8 cellular contexts compared by ENCODE assay signal in genomic region chr6:155530219-155530834, GRCh38.
DNase-seq lines count a peak whose midpoint lies in the region; ATAC-seq, FAIRE-seq and TF ChIP-seq lines count a peak whose summit lies in the region.

No MANE protein-coding gene starts in this region.

- H2AFZ ChIP-seq in GM12878 (ENCODE audit: control insufficient read depth, low read depth, low read length), result no peak overlapping the region

- no peaks in the 10 kb centered on the region for H3K36me3 Mint-ChIP-seq in effector memory CD8-positive, alpha-beta T cell (ENCODE audit: insufficient read depth)

- H3K4me2 ChIP-seq in GM12878 (ENCODE audit: control insufficient read depth, insufficient read depth), result no peak overlapping the region

- BruUV-seq in GM12878 (replicated peaks; lab: Mats Ljungman, UMichigan), result no TSS peak

- intact Hi-C loops in Right ventricle myocardium superior (cut with DNase I), result no loop called here
- intact Hi-C loops in GM12878 (cut with micrococcal nuclease; ENCODE audit: unreplicated experiment), result loop anchor here (1.0 to 10.0 kb wide), 2 partner anchors 203 to 356 kb away; no protein-coding TSS in a partner anchor

- no peak overlapping the region for H3K27ac Mint-ChIP-seq in effector memory CD8-positive, alpha-beta T cell

- H3K9ac ChIP-seq in GM12878 (ENCODE audit: control insufficient read depth, insufficient read depth, low read length), result no peak overlapping the region
- no peak overlapping the region for H3K9ac ChIP-seq in liver (ENCODE audit: low read depth in 1 of 2, low read length in 2 of 2)

- H3K4me1 ChIP-seq in right atrium auricular region (peaks cover 0 to 13% of the 10 kb centered on the region in 2 donors), GM12878 (ENCODE audit: control insufficient read depth, insufficient read depth, low read length) (no peaks in the 10 kb centered on the region), liver (ENCODE audit: control insufficient read depth in 4 of 4, insufficient read depth in 4 of 4, low read length in 3 of 4) (no peaks in the 10 kb centered on the region)

- peaks cover 0 to 10% of the 10 kb centered on the region in 2 donors for H3K9me3 ChIP-seq in right atrium auricular region
- H3K9me3 ChIP-seq in GM12878 (replicated peaks; ENCODE audit: control insufficient read depth, insufficient read depth, low read length), result no peaks in the 10 kb centered on the region; the same call in 1 of the 3 replicates
- H3K9me3 ChIP-seq in liver (ENCODE audit: control insufficient read depth in 4 of 4, low read length in 3 of 4), result no peaks in the 10 kb centered on the region

- WGBS in GM12878 (ENCODE audit: insufficient coverage, insufficient replicate concordance, low lambda C conversion rate, missing lambda C conversion rate), result 25% methylated on average over 4 of the region's 4 CpGs
- WGBS in liver, result 45% methylated on average over 4 of the region's 4 CpGs

- H3K4me3 Mint-ChIP-seq in effector memory CD8-positive, alpha-beta T cell, result no peak overlapping the region

- CTCF ChIA-PET in GM12878 (lab: Yijun Ruan, JAX), result interaction anchor here (1.6 to 2.5 kb wide), 3 partner anchors 196 to 352 kb away, joined by 6 to 51 read pairs (median 13); no protein-coding TSS in a partner anchor

- H3K4me3 ChIP-seq in right atrium auricular region, result no peak overlapping the region
- H3K4me3 ChIP-seq in NB4 (ENCODE audit: low read depth, low read length), result no peak overlapping the region
- no peak overlapping the region for H3K4me3 ChIP-seq in GM12878
- H3K4me3 ChIP-seq in liver (ENCODE audit: low read depth in 1 of 3, low read length in 3 of 3), result no peak overlapping the region

- H3K36me3 ChIP-seq in right atrium auricular region, result no peaks in the 10 kb centered on the region
- H3K36me3 ChIP-seq in GM12878 (ENCODE audit: control insufficient read depth in 2 of 2, insufficient read depth in 2 of 2, low read length in 1 of 2), result no peaks in the 10 kb centered on the region
- H3K36me3 ChIP-seq in liver (ENCODE audit: control insufficient read depth in 4 of 4, insufficient read depth in 3 of 4, low read depth in 1 of 4, low read length in 3 of 4), result no peaks in the 10 kb centered on the region

- H3K27me3 Mint-ChIP-seq in effector memory CD8-positive, alpha-beta T cell, result no peaks in the 10 kb centered on the region

- peak; percentile 48 for ATAC-seq in Right ventricle myocardium superior (ENCODE audit: poor library complexity)
- ATAC-seq in GM21786 (IDR thresholded peaks at IDR 0.05; ENCODE audit: unreplicated experiment), result peak; percentile 67
- ATAC-seq in GM12878, result peak; percentile 89
- ATAC-seq in effector memory CD8-positive, alpha-beta T cell (replicated peaks), result no peak

- TF ChIP-seq EP300 in GM12878 (IDR thresholded peaks at IDR 0.05; ENCODE audit: borderline replicate concordance in 1 of 2, control insufficient read depth in 1 of 2, low read depth in 2 of 2, low read length in 2 of 2), result no peak

- DNase-seq in Right ventricle myocardium superior, result no peak
- DNase-seq in right atrium auricular region (ENCODE audit: low spot score), result no peak
- DNase-seq in NB4 (ENCODE audit: low read depth), result peak; percentile 62
- DNase-seq in GM12878 (ENCODE audit: low read depth, low spot score), result no peak
- DNase-seq in GM12892 (ENCODE audit: insufficient read length), result no peak
- DNase-seq in effector memory CD8-positive, alpha-beta T cell, result no peak

- TF ChIP-seq CTCF in right atrium auricular region (IDR thresholded peaks at IDR 0.05) (peak in 1 of 2 donors; percentile 71), NB4 (IDR thresholded peaks at IDR 0.05; ENCODE audit: low read depth, low read length) (peak; percentile 75), GM12878 (IDR thresholded peaks at IDR 0.05 in 2 of 3, conservative IDR thresholded peaks at IDR 0.05 in 1 of 3; ENCODE audit: control insufficient read depth in 2 of 3, extremely low read depth in 1 of 3, insufficient read depth in 1 of 3, low read depth in 3 of 3, low read length in 3 of 3) (peak; percentile 66 to 76 (median 76); a peak in 5 of 6 replicates), liver (IDR thresholded peaks at IDR 0.05; ENCODE audit: low read depth, low read length, missing input control) (peak; percentile 51)

- in situ Hi-C loops in GM12878 (cut with MboI), result loop anchor here (5.0 kb wide), 1 partner anchor 203 kb away; no protein-coding TSS in a partner anchor

- no peaks in the 10 kb centered on the region for H3K4me1 Mint-ChIP-seq in effector memory CD8-positive, alpha-beta T cell (ENCODE audit: low read depth in 2 of 2)

- H3K27me3 ChIP-seq in right atrium auricular region (no peaks in the 10 kb centered on the region), GM12878 (replicated peaks in 1 of 2; ENCODE audit: control insufficient read depth in 2 of 2, insufficient read depth in 2 of 2, low read length in 1 of 2) (no peaks in the 10 kb centered on the region), liver (ENCODE audit: control insufficient read depth in 4 of 4, insufficient read depth in 4 of 4, low read length in 3 of 4) (no peaks in the 10 kb centered on the region)

- RAD21 ChIA-PET in GM12878 (lab: Charles Lee; ENCODE audit: unreplicated experiment), result interaction anchor here (2.4 kb wide), 1 partner anchor 202 kb away, joined by 24 read pairs; no protein-coding TSS in a partner anchor

- H3K9me3 Mint-ChIP-seq in effector memory CD8-positive, alpha-beta T cell, result no peaks in the 10 kb centered on the region

- no peaks in the 10 kb centered on the region for H4K20me1 ChIP-seq in GM12878 (ENCODE audit: control insufficient read depth, insufficient read depth)

- FAIRE-seq in GM12878 (lab: Jason Lieb, UNC), result no peak
- FAIRE-seq in GM12892 (lab: Jason Lieb, UNC), result no peak

- no peaks in the 10 kb centered on the region for H3K79me2 ChIP-seq in GM12878 (ENCODE audit: control insufficient read depth, insufficient read depth, low read length)

- peak; percentile 89 for TF ChIP-seq RAD21 in GM12878 (IDR thresholded peaks at IDR 0.05; ENCODE audit: insufficient read depth, low read depth, low read length)
- peak; percentile 73 to 80 for TF ChIP-seq RAD21 in liver (IDR thresholded peaks at IDR 0.05)

- H3K27ac ChIP-seq in right atrium auricular region (no peak overlapping the region), GM12878 (ENCODE audit: control insufficient read depth, insufficient read depth) (no peak overlapping the region), liver (ENCODE audit: low read depth in 1 of 2, low read length in 2 of 2) (no peak overlapping the region)

- TF ChIP-seq POLR2A in NB4 (IDR thresholded peaks at IDR 0.05; ENCODE audit: extremely low read depth, insufficient read length) (no peak), GM12878 (IDR thresholded peaks at IDR 0.05; ENCODE audit: low read depth, low read length) (no peak), GM12892 (IDR thresholded peaks at IDR 0.05; ENCODE audit: low read depth, low read length) (no peak)

- POLR2A ChIA-PET in GM12878 (lab: Charles Lee), result no interaction called here

- SMC1A ChIA-PET in GM12878 (lab: Charles Lee; ENCODE audit: uncharacterized antibody, unreplicated experiment), result interaction anchor here (1.9 kb wide), 1 partner anchor 208 kb away, joined by 7 read pairs; no protein-coding TSS in a partner anchor

TF ChIP-seq in GM12878, 131 proteins besides CTCF, POLR2A, EP300 and RAD21:
- TF ChIP-seq ZNF24 (IDR thresholded peaks at IDR 0.05) (no peak), SP1 (IDR thresholded peaks at IDR 0.05; ENCODE audit: low read depth, low read length) (no peak), SMC3 (IDR thresholded peaks at IDR 0.05; ENCODE audit: borderline replicate concordance, low read length) (peak; percentile 90), USF2 (IDR thresholded peaks at IDR 0.05; ENCODE audit: borderline replicate concordance, low read depth, low read length) (no peak), MEF2A (IDR thresholded peaks at IDR 0.05; ENCODE audit: insufficient read depth, low read depth, low read length) (0 out of 2 replicates have a peak, but pooled peaks have one; percentile 24)
- TF ChIP-seq, protein P1, sequence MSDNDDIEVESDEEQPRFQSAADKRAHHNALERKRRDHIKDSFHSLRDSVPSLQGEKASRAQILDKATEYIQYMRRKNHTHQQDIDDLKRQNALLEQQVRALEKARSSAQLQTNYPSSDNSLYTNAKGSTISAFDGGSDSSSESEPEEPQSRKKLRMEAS (IDR thresholded peaks at IDR 0.05; ENCODE audit: low read depth, low read length), result no peak

TF ChIP-seq in liver, 16 proteins besides CTCF, POLR2A, EP300 and RAD21:
- TF ChIP-seq GABPA (IDR thresholded peaks at IDR 0.05 in 1 of 2, conservative IDR thresholded peaks at IDR 0.05 in 1 of 2), result no peak
- no peak for TF ChIP-seq ZBTB33 (IDR thresholded peaks at IDR 0.05)
- TF ChIP-seq FOXA1 (IDR thresholded peaks at IDR 0.05), result no peak
- no peak for TF ChIP-seq HNF4G (IDR thresholded peaks at IDR 0.05)
- no peak for TF ChIP-seq YY1 (IDR thresholded peaks at IDR 0.05)
- TF ChIP-seq, protein P1 (IDR thresholded peaks at IDR 0.05), result no peak
- TF ChIP-seq JUND (IDR thresholded peaks at IDR 0.05), result no peak
- no peak for TF ChIP-seq EGR1 (IDR thresholded peaks at IDR 0.05; ENCODE audit: low read depth in 2 of 2)
- no peak for TF ChIP-seq TAF1 (conservative IDR thresholded peaks at IDR 0.05)
- no peak for TF ChIP-seq RXRA (IDR thresholded peaks at IDR 0.05)
- no peak for TF ChIP-seq SP1 (IDR thresholded peaks at IDR 0.05)
- TF ChIP-seq FOXA2 (IDR thresholded peaks at IDR 0.05), result no peak
